24 cellular contexts compared by ENCODE assay signal in genomic region chr9:133439337-133439736, GRCh38. TPM values are rescaled to one million over a fixed set of nuclear protein-coding genes. Genes with fewer than 3 reads are reported as not detected.
DNase-seq lines count a peak whose midpoint lies in the region; ATAC-seq and TF ChIP-seq lines count a peak whose summit lies in the region.
"Had no signal": no experiment of that assay in that cellular context is flagged by ENCODE, and none has a peak within 500 bp of the region (broad histone marks: within the 10 kb centered on the region; RNA-seq: fewer than 3 reads in every experiment).

No MANE protein-coding gene starts in this region.

- H3K4me1 Mint-ChIP-seq in activated CD4-positive, alpha-beta T cell treated with anti-CD3 and anti-CD28 coated beads for 36 hours: no peaks in the 10 kb centered on the region
- peaks cover 26 to 37% (median 29%) of the 10 kb centered on the region in 3 donors for H3K4me1 Mint-ChIP-seq in naive B cell
- no peaks in the 10 kb centered on the region for H3K4me1 Mint-ChIP-seq in T-helper 2 cell treated with Interferon-gamma antibody and Interleukin-4, amounts not matched to agents 5 μg/mL and 100 μg/mL, for 36 hours (ENCODE audit: low read depth)

- no peaks in the 10 kb centered on the region for H3K27me3 Mint-ChIP-seq in activated CD4-positive, alpha-beta T cell treated with anti-CD3 and anti-CD28 coated beads for 36 hours
- H3K27me3 Mint-ChIP-seq in naive B cell: no peaks in the 10 kb centered on the region
- H3K27me3 Mint-ChIP-seq in T-helper 2 cell treated with Interferon-gamma antibody and Interleukin-4, amounts not matched to agents 5 μg/mL and 100 μg/mL, for 36 hours (ENCODE audit: low read depth): no peaks in the 10 kb centered on the region
- H3K27me3 Mint-ChIP-seq: CD4-positive, CD25-positive, alpha-beta regulatory T cell had no signal

- DNase-seq in activated CD4-positive, alpha-beta T cell treated with anti-CD3 and anti-CD28 coated beads for 36 hours: peak; percentile 33
- no peak for DNase-seq in activated CD4-positive, alpha-beta T cell treated with anti-CD3 and anti-CD28 coated beads for 1 hour
- DNase-seq in stimulated activated CD4-positive, alpha-beta T cell treated with anti-CD3 and anti-CD28 coated beads, Interleukin-1b, Interleukin-23, amount 100 ng/mL, for 48 hours: peak; percentile 24
- no peak for DNase-seq in stimulated activated CD4-positive, alpha-beta T cell treated with anti-CD3 and anti-CD28 coated beads, Interleukin-4, amount 100 ng/mL, for 1 hour
- DNase-seq in naive B cell (no peak), foreskin fibroblast (no peak)
- no peak for DNase-seq in T-helper 2 cell treated with Interferon-gamma antibody and Interleukin-4, amounts not matched to agents 5 μg/mL and 100 μg/mL, for 36 hours (ENCODE audit: low spot score)
- DNase-seq: BE2C; CD4-positive, CD25-positive, alpha-beta regulatory T cell; DMS153; DND-41; HCEC 1CT; IMR-90; KG1; MG63; NCI-H1105 treated with DMSO at 0.1 percent for 48 hours; NCI-H146; NCI-H1930; NCI-H2107; NCI-H526; NCI-H82; Right ventricle myocardium superior; RPMI8226 had no signal

- H3K27ac Mint-ChIP-seq in activated CD4-positive, alpha-beta T cell treated with anti-CD3 and anti-CD28 coated beads for 36 hours: no peak overlapping the region
- H3K27ac Mint-ChIP-seq in naive B cell: peak overlapping the region; percentile 70 to 97 (median 85)
- no peak overlapping the region for H3K27ac Mint-ChIP-seq in T-helper 2 cell treated with Interferon-gamma antibody and Interleukin-4, amounts not matched to agents 5 μg/mL and 100 μg/mL, for 36 hours
- H3K27ac Mint-ChIP-seq: CD4-positive, CD25-positive, alpha-beta regulatory T cell had no signal

- ATAC-seq in activated CD4-positive, alpha-beta T cell treated with anti-CD3 and anti-CD28 coated beads for 36 hours: peak; percentile 68
- no peak for ATAC-seq in naive B cell (ENCODE audit: low read depth in 2 of 2)
- ATAC-seq in HG03520 (IDR thresholded peaks at IDR 0.05; ENCODE audit: unreplicated experiment): no peak

- no peak for TF ChIP-seq CTCF in foreskin fibroblast (IDR thresholded peaks at IDR 0.05; ENCODE audit: low read depth, low read length)

- no peaks in the 10 kb centered on the region for H3K9me3 Mint-ChIP-seq in activated CD4-positive, alpha-beta T cell treated with anti-CD3 and anti-CD28 coated beads for 36 hours (ENCODE audit: low read depth)
- no peaks in the 10 kb centered on the region for H3K9me3 Mint-ChIP-seq in naive B cell
- no peaks in the 10 kb centered on the region for H3K9me3 Mint-ChIP-seq in T-helper 2 cell treated with Interferon-gamma antibody and Interleukin-4, amounts not matched to agents 5 μg/mL and 100 μg/mL, for 36 hours
- H3K9me3 Mint-ChIP-seq: CD4-positive, CD25-positive, alpha-beta regulatory T cell had no signal

- H3K4me3 Mint-ChIP-seq in activated CD4-positive, alpha-beta T cell treated with anti-CD3 and anti-CD28 coated beads for 36 hours: no peak overlapping the region
- H3K4me3 Mint-ChIP-seq in naive B cell: peak overlapping the region in 1 of 8 donors; percentile 25
- H3K4me3 Mint-ChIP-seq in T-helper 2 cell treated with Interferon-gamma antibody and Interleukin-4, amounts not matched to agents 5 μg/mL and 100 μg/mL, for 36 hours: no peak overlapping the region
- H3K4me3 Mint-ChIP-seq: CD4-positive, CD25-positive, alpha-beta regulatory T cell had no signal

- POLR2A ChIA-PET in activated CD4-positive, alpha-beta T cell treated with anti-CD3 and anti-CD28 coated beads for 36 hours (lab: Charles Lee): no interaction called here

- H3K36me3 Mint-ChIP-seq in activated CD4-positive, alpha-beta T cell treated with anti-CD3 and anti-CD28 coated beads for 36 hours (ENCODE audit: low read depth): no peaks in the 10 kb centered on the region
- no peaks in the 10 kb centered on the region for H3K36me3 Mint-ChIP-seq in naive B cell
- H3K36me3 Mint-ChIP-seq in T-helper 2 cell treated with Interferon-gamma antibody and Interleukin-4, amounts not matched to agents 5 μg/mL and 100 μg/mL, for 36 hours (ENCODE audit: low read depth): no peaks in the 10 kb centered on the region
- H3K36me3 Mint-ChIP-seq: CD4-positive, CD25-positive, alpha-beta regulatory T cell had no signal

- intact Hi-C loops in activated CD4-positive, alpha-beta T cell treated with anti-CD3 and anti-CD28 coated beads for 36 hours (cut with DNase I, micrococcal nuclease): no loop called here

- no peak overlapping the region for H3K4me3 ChIP-seq in foreskin fibroblast (ENCODE audit: low read depth in 1 of 2, low read length in 2 of 2)
- H3K4me3 ChIP-seq: MG63 had no signal

- CTCF ChIA-PET in activated CD4-positive, alpha-beta T cell treated with anti-CD3 and anti-CD28 coated beads for 36 hours (lab: Charles Lee): interaction anchor here (1.0 kb wide), 1 partner anchor 201 kb away, joined by 3 read pairs; no protein-coding TSS in a partner anchor

RNA-seq across cellular contexts. Expression of gene ADAMTS13, which starts 17.2 kb away (rescaled TPM):
- 1 to 10 TPM; 1.7 to 2.5 TPM for total RNA-seq in activated CD4-positive, alpha-beta T cell treated with anti-CD3 and anti-CD28 coated beads for 36 hours
- polyA plus RNA-seq in naive B cell (ENCODE audit: low read depth in 6 of 6): under 1 TPM in 2 of 6 donors, not detected in 4; 0.23 to 0.25 TPM

RNA-seq across cellular contexts. Expression of gene CACFD1, which starts 20.4 kb away (rescaled TPM):
- under 1 TPM; 0.87 to 0.90 TPM for total RNA-seq in activated CD4-positive, alpha-beta T cell treated with anti-CD3 and anti-CD28 coated beads for 36 hours
- polyA plus RNA-seq in naive B cell (ENCODE audit: low read depth in 6 of 6): 10 to 100 TPM; 14.7 to 23.5 (median 18.7) TPM

RNA-seq across cellular contexts. Expression of gene REXO4, which starts 21.5 kb away (rescaled TPM):
- 10 to 100 TPM; 25.9 to 34.3 TPM for total RNA-seq in activated CD4-positive, alpha-beta T cell treated with anti-CD3 and anti-CD28 coated beads for 36 hours
- polyA plus RNA-seq in naive B cell (ENCODE audit: low read depth in 6 of 6): 10 to 100 TPM in 5 of 6 donors, 1 to 10 TPM in 1; 4.3 to 27.7 (median 15.1) TPM

RNA-seq across cellular contexts. Expression of gene SLC2A6, which starts 39.6 kb away (rescaled TPM):
- 1 to 10 TPM; 1.6 to 1.9 TPM for total RNA-seq in activated CD4-positive, alpha-beta T cell treated with anti-CD3 and anti-CD28 coated beads for 36 hours
- 10 to 100 TPM; 25.6 to 49.3 (median 31.0) TPM for polyA plus RNA-seq in naive B cell (ENCODE audit: low read depth in 6 of 6)

Comparison
In these comparisons a context has a peak if more than half of its experiments do, and no peak if none do; other contexts are left out.
1. DNase-seq: peak in activated CD4-positive, alpha-beta T cell treated with anti-CD3 and anti-CD28 coated beads for 36 hours (single experiment) and stimulated activated CD4-positive, alpha-beta T cell treated with anti-CD3 and anti-CD28 coated beads, Interleukin-1b, Interleukin-23, amount 100 ng/mL, for 48 hours (single experiment); none in activated CD4-positive, alpha-beta T cell treated with anti-CD3 and anti-CD28 coated beads for 1 hour (single experiment), stimulated activated CD4-positive, alpha-beta T cell treated with anti-CD3 and anti-CD28 coated beads, Interleukin-4, amount 100 ng/mL, for 1 hour (single experiment), naive B cell (single experiment), T-helper 2 cell treated with Interferon-gamma antibody and Interleukin-4, amounts not matched to agents 5 μg/mL and 100 μg/mL, for 36 hours (single experiment) and foreskin fibroblast (0 of 2).
2. H3K27ac Mint-ChIP-seq: peak in naive B cell (6 of 6); none in activated CD4-positive, alpha-beta T cell treated with anti-CD3 and anti-CD28 coated beads for 36 hours (single experiment) and T-helper 2 cell treated with Interferon-gamma antibody and Interleukin-4, amounts not matched to agents 5 μg/mL and 100 μg/mL, for 36 hours (single experiment).